Comparison of ENCODE assay signal across 17 cellular contexts in genomic region chr6:57421503-57421902, GRCh38.
DNase-seq lines count a peak whose midpoint lies in the region; ATAC-seq lines count a peak whose summit lies in the region.
"Had no signal": no experiment of that assay in that cellular context is flagged by ENCODE, and none has a peak within 500 bp of the region (broad histone marks: within the 10 kb centered on the region; RNA-seq: fewer than 3 reads in every experiment).

No MANE protein-coding gene starts in this region.

- DNase-seq in dermis blood vessel endothelial cell = peak; percentile 2
- DNase-seq in stimulated activated CD4-positive, alpha-beta T cell treated with anti-CD3 and anti-CD28 coated beads, Interleukin-12 subunit alpha, Interleukin-12 subunit beta, amount 100 ng/mL, for 4 hours = no peak
- no peak for DNase-seq in DMS153 treated with DMSO at 0.1 percent for 48 hours (lab: John Stamatoyannopoulos, UW; ENCODE audit: unreplicated experiment)
- DNase-seq in HK-2 (ENCODE audit: unreplicated experiment) = no peak
- DNase-seq: activated CD8-positive, alpha-beta T cell treated with anti-CD3 and anti-CD28 coated beads for 36 hours; activated naive CD4-positive, alpha-beta T cell treated with Interleukin-2 at 50 U/mL for 16 hours; C1 segment of cervical spinal cord; erythroblast; mesenchymal stem cell; NCI-H2081; stimulated activated CD4-positive, alpha-beta T cell treated with anti-CD3 and anti-CD28 coated beads, Interleukin-1b, Interleukin-23, amount 100 ng/mL, for 48 hours; stimulated activated naive CD4-positive, alpha-beta T cell; T-helper 17 cell had no signal

- ATAC-seq in GM18508 (IDR thresholded peaks at IDR 0.05; ENCODE audit: insufficient read depth, unreplicated experiment) (peak; percentile 63), GM21723 (IDR thresholded peaks at IDR 0.05; ENCODE audit: unreplicated experiment) (peak; percentile 63), HG03571 (IDR thresholded peaks at IDR 0.05; ENCODE audit: unreplicated experiment) (peak; percentile 50), GM19452 (IDR thresholded peaks at IDR 0.05; ENCODE audit: unreplicated experiment) (no peak)
- ATAC-seq: activated CD8-positive, alpha-beta T cell treated with anti-CD3 and anti-CD28 coated beads for 36 hours; T-helper 17 cell had no signal
